23 cellular contexts compared by ENCODE assay signal in genomic region chr1:6367381-6368007, GRCh38. TPM values are rescaled to one million over a fixed set of nuclear protein-coding genes. Genes with fewer than 3 reads are reported as not detected.
DNase-seq lines count a peak whose midpoint lies in the region; ATAC-seq and TF ChIP-seq lines count a peak whose summit lies in the region.
"Had no signal": no experiment of that assay in that cellular context is flagged by ENCODE, and none has a peak within 500 bp of the region (broad histone marks: within the 10 kb centered on the region; RNA-seq: fewer than 3 reads in every experiment).

No MANE protein-coding gene starts in this region.

- no peaks in the 10 kb centered on the region; the same call in 1 of the 2 replicates for H3F3A ChIP-seq in PC-9 (ENCODE audit: insufficient read depth, low read depth)

- H3K36me3 ChIP-seq in right atrium auricular region (no peaks in the 10 kb centered on the region), mammary epithelial cell (ENCODE audit: insufficient read depth, low read length) (no peaks in the 10 kb centered on the region), PC-9 (ENCODE audit: low read depth) (no peaks in the 10 kb centered on the region)
- H3K36me3 ChIP-seq: neutrophil, SJCRH30 had no signal

- H4K20me1 ChIP-seq in mammary epithelial cell (ENCODE audit: insufficient read depth, low read length): no peaks in the 10 kb centered on the region
- no peaks in the 10 kb centered on the region for H4K20me1 ChIP-seq in PC-9 (ENCODE audit: insufficient read depth)

- ATAC-seq in Right ventricle myocardium superior (ENCODE audit: poor library complexity): peak; percentile 91
- ATAC-seq in left lobe of liver: peak; percentile 95
- no peak for ATAC-seq in GM19328 (IDR thresholded peaks at IDR 0.05; ENCODE audit: unreplicated experiment)
- ATAC-seq: activated CD4-positive, alpha-beta T cell treated with anti-CD3 and anti-CD28 coated beads for 36 hours had no signal

- DNase-seq in Right ventricle myocardium superior (peak; percentile 78), right atrium auricular region (ENCODE audit: low spot score) (no peak), mammary epithelial cell (peak; percentile 100), left lobe of liver (ENCODE audit: low spot score) (peak; percentile 68), PC-9 (no peak), SW480 (ENCODE audit: low spot score) (no peak)
- no peak for DNase-seq in activated CD4-positive, alpha-beta T cell treated with anti-CD3 and anti-CD28 coated beads, Interleukin-2, amount 50 U/mL, for 48 hours
- DNase-seq: activated CD4-positive, alpha-beta T cell treated with anti-CD3 and anti-CD28 coated beads for 36 hours; activated CD8-positive, alpha-beta memory T cell treated with anti-CD3 and anti-CD28 coated beads, Interleukin-2, amount 50 U/mL, for 48 hours; activated naive CD4-positive, alpha-beta T cell; islet precursor cell; midbrain; NCI-H1105 treated with DMSO at 0.1 percent for 48 hours; SJCRH30; small intestine; stimulated activated naive CD4-positive, alpha-beta T cell treated with Interleukin-2 at 50 U/mL for 16 hours; T1000 had no signal

- 3% methylated on average over 9 of the region's 9 CpGs for WGBS in mammary epithelial cell (ENCODE audit: low coverage, missing lambda C conversion rate)

- POLR2A ChIA-PET in PC-9 (lab: Charles Lee; ENCODE audit: unreplicated experiment): no interaction called here

- in situ Hi-C loops in mammary epithelial cell (cut with MboI; ENCODE audit: low sequenced_read_pairs in 2 of 2): no loop called here

- H3K9ac ChIP-seq in mammary epithelial cell (ENCODE audit: insufficient read depth, low read length): peak overlapping the region; percentile 29
- H3K9ac ChIP-seq: KMS-11 had no signal

- BruUV-seq in mammary epithelial cell (replicated peaks; lab: Mats Ljungman, UMichigan) (no TSS peak), PC-9 (replicated peaks; lab: Mats Ljungman, UMichigan) (no TSS peak)

- H3K4me3 ChIP-seq in right atrium auricular region (no peak overlapping the region), mammary epithelial cell (replicated peaks in 1 of 3; ENCODE audit: insufficient read depth in 1 of 3, low read depth in 2 of 3, low read length in 3 of 3) (no peak overlapping the region), PC-9 (no peak overlapping the region)
- H3K4me3 ChIP-seq: SJCRH30 had no signal

- CTCF ChIA-PET in mammary epithelial cell (lab: Charles Lee; ENCODE audit: low non-redundant PET) (interaction anchor here (0.6 to 1.3 kb wide), 5 partner anchors 12 to 123 kb away, joined by 3 to 6 read pairs (median 4); no protein-coding TSS in a partner anchor), PC-9 (lab: Charles Lee) (interaction anchor here (0.6 kb wide), 1 partner anchor 33 kb away, joined by 3 read pairs; no protein-coding TSS in a partner anchor)

- intact Hi-C loops in Right ventricle myocardium superior (cut with DNase I): loop anchor here (5.0 kb wide), 1 partner anchor 35 kb away; no protein-coding TSS in a partner anchor
- intact Hi-C loops in mammary epithelial cell (cut with micrococcal nuclease): loop anchor here (1.0 kb wide), 1 partner anchor 18 kb away; no protein-coding TSS in a partner anchor
- intact Hi-C loops in PC-9 (cut with micrococcal nuclease; ENCODE audit: unreplicated experiment): no loop called here

- dilution Hi-C loops in mammary epithelial cell (cut with HindIII; ENCODE audit: low sequenced_read_pairs): loop anchor here (5.0 kb wide), 1 partner anchor 45 kb away; no protein-coding TSS in a partner anchor

- peaks cover 74% of the 10 kb centered on the region for H3K79me2 ChIP-seq in mammary epithelial cell (ENCODE audit: insufficient read depth, low read length)
- H3K79me2 ChIP-seq in PC-9 (ENCODE audit: low read depth): no peaks in the 10 kb centered on the region

- H2AFZ ChIP-seq in mammary epithelial cell (ENCODE audit: low read depth, low read length) (no peak overlapping the region), PC-9 (no peak overlapping the region)

- H3K9me2 ChIP-seq in PC-9 (ENCODE audit: insufficient read depth): no peaks in the 10 kb centered on the region

- TF ChIP-seq CTCF in right atrium auricular region (IDR thresholded peaks at IDR 0.05) (no peak), mammary epithelial cell (conservative IDR thresholded peaks at IDR 0.05 in 1 of 2, IDR thresholded peaks at IDR 0.05 in 1 of 2; ENCODE audit: extremely low read depth in 1 of 2, insufficient read depth in 1 of 2, low read depth in 1 of 2, low read length in 2 of 2) (no peak), PC-9 (conservative IDR thresholded peaks at IDR 0.05) (no peak)

- H3K27me3 ChIP-seq in right atrium auricular region: no peaks in the 10 kb centered on the region
- H3K27me3 ChIP-seq in mammary epithelial cell (ENCODE audit: insufficient read depth, low read length): no peaks in the 10 kb centered on the region
- no peaks in the 10 kb centered on the region for H3K27me3 ChIP-seq in PC-9 (ENCODE audit: insufficient read depth, low read depth)
- H3K27me3 ChIP-seq: neutrophil, SJCRH30 had no signal

- H3K4me1 ChIP-seq in right atrium auricular region (peaks cover 0 to 5% of the 10 kb centered on the region in 2 donors), mammary epithelial cell (ENCODE audit: insufficient read depth, low read length) (peaks cover 46% of the 10 kb centered on the region), PC-9 (replicated peaks; ENCODE audit: insufficient read depth) (0 out of 2 replicates have a peak, but pooled peaks cover 5% of the 10 kb centered on the region)
- H3K4me1 ChIP-seq: SJCRH30 had no signal

- no peak overlapping the region for H3K27ac ChIP-seq in right atrium auricular region
- peak overlapping the region; percentile 83 for H3K27ac ChIP-seq in mammary epithelial cell (ENCODE audit: insufficient read depth, low read depth, low read length)
- H3K27ac ChIP-seq in PC-9: no peak overlapping the region
- H3K27ac ChIP-seq: KMS-11, neutrophil, SJCRH30 had no signal

- H3K4me2 ChIP-seq in mammary epithelial cell (ENCODE audit: insufficient read depth, low read depth, low read length) (peak overlapping the region; percentile 77), PC-9 (no peak overlapping the region)
- H3K4me2 ChIP-seq: KMS-11 had no signal

- H3K9me3 ChIP-seq in right atrium auricular region (no peaks in the 10 kb centered on the region), mammary epithelial cell (replicated peaks; ENCODE audit: insufficient read depth, low read length) (no peaks in the 10 kb centered on the region), PC-9 (ENCODE audit: insufficient read depth, low read depth) (no peaks in the 10 kb centered on the region)
- H3K9me3 ChIP-seq: neutrophil, SJCRH30 had no signal

RNA-seq across cellular contexts. Expression of gene ACOT7, which starts 26.1 kb away (rescaled TPM):
- 8.5 TPM for total RNA-seq in Right ventricle myocardium superior
- total RNA-seq in right atrium auricular region: 10 to 100 TPM in 1 of 2 donors, 1 to 10 TPM in 1; 6.6 to 10.7 TPM
- 100 to 1,000 TPM in 1 of 2 donors, 10 to 100 TPM in 1; 67.2 to 193 TPM for total RNA-seq in mammary epithelial cell
- polyA plus RNA-seq in mammary epithelial cell: 365 TPM
- 208 TPM for polyA minus RNA-seq in mammary epithelial cell
- total RNA-seq in left lobe of liver: 13.2 TPM
- 62.2 and 70.2 TPM in 2 replicates for total RNA-seq in PC-9 (2021)

RNA-seq across cellular contexts. Expression of gene HES2, which starts 52.2 kb away (rescaled TPM):
- total RNA-seq in Right ventricle myocardium superior (not detected), right atrium auricular region (not detected), mammary epithelial cell (10 to 100 TPM; 54.3 to 70.8 TPM), left lobe of liver (0.13 TPM), PC-9 (2021) (2.1 and 4.2 TPM in 2 replicates)
- polyA plus RNA-seq in mammary epithelial cell: 29.0 TPM
- polyA minus RNA-seq in mammary epithelial cell: 21.4 TPM
- total RNA-seq: A673, Daoy, SJCRH30 had no signal
- polyA plus RNA-seq: CD14-positive monocyte had no signal

RNA-seq across cellular contexts. Expression of gene ESPN, which starts 57.1 kb away (rescaled TPM):
- total RNA-seq in Right ventricle myocardium superior (0.56 TPM), right atrium auricular region (under 1 TPM in 1 of 2 donors, not detected in 1; 0.47 TPM), mammary epithelial cell (1 to 10 TPM; 2.4 to 2.5 TPM), left lobe of liver (172 TPM), PC-9 (2021) (18.6 and 32.3 TPM in 2 replicates)
- 0.27 TPM for polyA plus RNA-seq in mammary epithelial cell
- not detected for polyA minus RNA-seq in mammary epithelial cell
- total RNA-seq: A673, Daoy had no signal
- polyA plus RNA-seq: CD14-positive monocyte had no signal

Comparison
In these comparisons a context has a peak if more than half of its experiments do, and no peak if none do; other contexts are left out.
1. DNase-seq: peak in Right ventricle myocardium superior (single experiment), mammary epithelial cell (single experiment) and left lobe of liver (single experiment); none in right atrium auricular region (single experiment), activated CD4-positive, alpha-beta T cell treated with anti-CD3 and anti-CD28 coated beads, Interleukin-2, amount 50 U/mL, for 48 hours (0 of 2), PC-9 (0 of 2) and SW480 (single experiment).
2. RNA of gene HES2, which starts 52.2 kb away (total RNA-seq): 54.3 to 70.8 TPM in mammary epithelial cell; 2.1 to 4.2 TPM in PC-9, 0.13 TPM in left lobe of liver (single experiment), not detected in Right ventricle myocardium superior (single experiment) and not detected in right atrium auricular region; every median in the first group is over 10 times any median in the second.